Comparison of ENCODE assay signal across 18 cellular contexts in genomic region chr2:233228414-233228813, GRCh38.
DNase-seq lines count a peak whose midpoint lies in the region; ATAC-seq lines count a peak whose summit lies in the region.
"Had no signal": no experiment of that assay in that cellular context is flagged by ENCODE, and none has a peak within 500 bp of the region (broad histone marks: within the 10 kb centered on the region; RNA-seq: fewer than 3 reads in every experiment).

No MANE protein-coding gene starts in this region.

- no peak for ATAC-seq in GM18907 (IDR thresholded peaks at IDR 0.05; ENCODE audit: unreplicated experiment)
- ATAC-seq: A549, GM23338, HCT116 had no signal

- DNase-seq in NCI-H1694 (lab: John Stamatoyannopoulos, UW) (peak; percentile 13), caudate nucleus (lab: John Stamatoyannopoulos, UW) (peak in 1 of 61 donors; percentile 17), middle frontal gyrus (ENCODE audit: extremely low spot score, low spot score) (peak; percentile 46), EL (no peak), NCI-H526 (lab: John Stamatoyannopoulos, UW) (no peak)
- DNase-seq: 8988T; ACHN; C1 segment of cervical spinal cord; Calu3; CD4-positive, alpha-beta memory T cell; COR-L47; DMS53; DMS79 treated with DMSO at 0.1 percent for 48 hours; H9 had no signal

- peak overlapping the region; percentile 36 for H3K27ac ChIP-seq in caudate nucleus (ENCODE audit: low read depth, low read length)
- H3K27ac ChIP-seq: A549 had no signal

Comparison
In these comparisons a context has a peak if more than half of its experiments do, and no peak if none do; other contexts are left out.
1. DNase-seq: peak in NCI-H1694 (single experiment) and middle frontal gyrus (single experiment); none in EL (single experiment) and NCI-H526 (0 of 2).